In genomic region chr2:154439156-154439555, GRCh38 we compare ENCODE assay signal across 11 cellular contexts.
A peak's percentile ranks its signal among the peaks of the same experiment; 100 is the strongest.
DNase-seq lines count a peak whose midpoint lies in the region; ATAC-seq and TF ChIP-seq lines count a peak whose summit lies in the region.
"Had no signal": no experiment of that assay in that cellular context is flagged by ENCODE, and none has a peak within 500 bp of the region (broad histone marks: within the 10 kb centered on the region; RNA-seq: fewer than 3 reads in every experiment).

No MANE protein-coding gene starts in this region.

- DNase-seq in NCI-H1105 treated with DMSO at 0.1 percent for 48 hours (lab: John Stamatoyannopoulos, UW) = peak; percentile 35
- DNase-seq in NCI-H1105 (lab: John Stamatoyannopoulos, UW) = no peak
- peak; percentile 28 for DNase-seq in NCI-H1417 treated with DMSO at 0.1 percent for 48 hours (lab: John Stamatoyannopoulos, UW)
- DNase-seq in dorsolateral prefrontal cortex = no peak
- DNase-seq in neural crest cell (ENCODE audit: low read depth, low spot score) = no peak
- no peak for DNase-seq in activated CD4-positive, alpha-beta T cell treated with anti-CD3 and anti-CD28 coated beads for 36 hours
- DNase-seq in mucosa of gallbladder (ENCODE audit: low spot score) = no peak
- DNase-seq: activated CD4-positive, alpha-beta T cell treated with anti-CD3 and anti-CD28 coated beads, Interleukin-2, amount 50 U/mL, for 1 hour; activated gamma-delta T cell treated with Interleukin-2 at 50 U/mL for 16 hours had no signal

- POLR2A ChIA-PET in activated CD4-positive, alpha-beta T cell treated with anti-CD3 and anti-CD28 coated beads for 36 hours (lab: Charles Lee) = no interaction called here

- CTCF ChIA-PET in activated CD4-positive, alpha-beta T cell treated with anti-CD3 and anti-CD28 coated beads for 36 hours (lab: Charles Lee) = no interaction called here

- no peak overlapping the region for H3K4me3 Mint-ChIP-seq in neural crest cell
- no peak overlapping the region for H3K4me3 Mint-ChIP-seq in activated CD4-positive, alpha-beta T cell treated with anti-CD3 and anti-CD28 coated beads for 36 hours

- intact Hi-C loops in dorsolateral prefrontal cortex (cut with DNase I) = no loop called here
- intact Hi-C loops in activated CD4-positive, alpha-beta T cell treated with anti-CD3 and anti-CD28 coated beads for 36 hours (cut with DNase I, micrococcal nuclease) = no loop called here

- H3K36me3 Mint-ChIP-seq in neural crest cell (ENCODE audit: low read depth) = no peaks in the 10 kb centered on the region
- no peaks in the 10 kb centered on the region for H3K36me3 Mint-ChIP-seq in activated CD4-positive, alpha-beta T cell treated with anti-CD3 and anti-CD28 coated beads for 36 hours (ENCODE audit: low read depth)

- H3K27ac ChIP-seq in dorsolateral prefrontal cortex = no peak overlapping the region
- H3K27ac ChIP-seq: skin epidermis had no signal

- ATAC-seq in GM19395 (IDR thresholded peaks at IDR 0.05; ENCODE audit: unreplicated experiment) = no peak
- ATAC-seq in activated CD4-positive, alpha-beta T cell treated with anti-CD3 and anti-CD28 coated beads for 36 hours = no peak

- H3K27ac Mint-ChIP-seq in neural crest cell (ENCODE audit: unreplicated experiment) = no peak overlapping the region
- H3K27ac Mint-ChIP-seq in activated CD4-positive, alpha-beta T cell treated with anti-CD3 and anti-CD28 coated beads for 36 hours = no peak overlapping the region

- no peaks in the 10 kb centered on the region for H3K9me3 Mint-ChIP-seq in neural crest cell
- no peaks in the 10 kb centered on the region for H3K9me3 Mint-ChIP-seq in activated CD4-positive, alpha-beta T cell treated with anti-CD3 and anti-CD28 coated beads for 36 hours (ENCODE audit: low read depth)

- no peaks in the 10 kb centered on the region for H3K4me1 Mint-ChIP-seq in neural crest cell
- H3K4me1 Mint-ChIP-seq in activated CD4-positive, alpha-beta T cell treated with anti-CD3 and anti-CD28 coated beads for 36 hours = peaks cover 7% of the 10 kb centered on the region

- no peak overlapping the region for H3K4me3 ChIP-seq in dorsolateral prefrontal cortex
- H3K4me3 ChIP-seq: skin epidermis had no signal

- TF ChIP-seq CTCF in dorsolateral prefrontal cortex (IDR thresholded peaks at IDR 0.05 in 54 of 56, conservative IDR thresholded peaks at IDR 0.05 in 2 of 56; ENCODE audit: low read depth in 1 of 56, partially characterized antibody in 56 of 56) = peak in 48 of 56 donors; percentile 8 to 64 (median 43)
- peak; percentile 4 for TF ChIP-seq CTCF in neural crest cell (conservative IDR thresholded peaks at IDR 0.05)

- no peaks in the 10 kb centered on the region for H3K27me3 ChIP-seq in dorsolateral prefrontal cortex

- no peaks in the 10 kb centered on the region for H3K27me3 Mint-ChIP-seq in neural crest cell (ENCODE audit: low read depth)
- no peaks in the 10 kb centered on the region for H3K27me3 Mint-ChIP-seq in activated CD4-positive, alpha-beta T cell treated with anti-CD3 and anti-CD28 coated beads for 36 hours

Comparison
In these comparisons a context has a peak if more than half of its experiments do, and no peak if none do; other contexts are left out.
1. DNase-seq: peak in NCI-H1105 treated with DMSO at 0.1 percent for 48 hours (single experiment) and NCI-H1417 treated with DMSO at 0.1 percent for 48 hours (single experiment); none in NCI-H1105 (single experiment), dorsolateral prefrontal cortex (0 of 10), neural crest cell (single experiment), activated CD4-positive, alpha-beta T cell treated with anti-CD3 and anti-CD28 coated beads for 36 hours (single experiment) and mucosa of gallbladder (single experiment).